Comparison of ENCODE assay signal across 1 cellular context in genomic region chr2:42336361-42336965, GRCh38.
TF ChIP-seq lines count a peak whose summit lies in the region.

No MANE protein-coding gene starts in this region.

TF ChIP-seq in HepG2, 621 proteins besides CTCF, POLR2A, EP300 and RAD21 (continued from another document and continues in another):
- no peak for TF ChIP-seq CEBPZ (IDR thresholded peaks at IDR 0.05; ENCODE audit: low read length)
- TF ChIP-seq ZFP36L2 (CRISPR knock-in tag; IDR thresholded peaks at IDR 0.05): no peak
- no peak for TF ChIP-seq PHB2 (IDR thresholded peaks at IDR 0.05; ENCODE audit: partially characterized antibody)
- no peak for TF ChIP-seq PBX2 (CRISPR knock-in tag; IDR thresholded peaks at IDR 0.05)
- TF ChIP-seq ZNF563 (CRISPR knock-in tag; IDR thresholded peaks at IDR 0.05): no peak
- TF ChIP-seq ZNF776 (CRISPR knock-in tag; IDR thresholded peaks at IDR 0.05): no peak
- TF ChIP-seq PLRG1 (conservative IDR thresholded peaks at IDR 0.05): no peak
- TF ChIP-seq, protein P1, sequence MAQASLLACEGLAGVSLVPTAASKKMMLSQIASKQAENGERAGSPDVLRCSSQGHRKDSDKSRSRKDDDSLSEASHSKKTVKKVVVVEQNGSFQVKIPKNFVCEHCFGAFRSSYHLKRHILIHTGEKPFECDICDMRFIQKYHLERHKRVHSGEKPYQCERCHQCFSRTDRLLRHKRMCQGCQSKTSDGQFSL (CRISPR knock-in tag; IDR thresholded peaks at IDR 0.05): 0 out of 2 replicates have a peak, but pooled peaks have one; percentile 18
- TF ChIP-seq MTF2 (CRISPR knock-in tag; IDR thresholded peaks at IDR 0.05; ENCODE audit: borderline replicate concordance): no peak
- no peak for TF ChIP-seq CREBL2 (CRISPR knock-in tag; IDR thresholded peaks at IDR 0.05; ENCODE audit: borderline replicate concordance)
- no peak for TF ChIP-seq SIN3B (IDR thresholded peaks at IDR 0.05; ENCODE audit: low read length)
- no peak for TF ChIP-seq HIC2 (CRISPR knock-in tag; IDR thresholded peaks at IDR 0.05; ENCODE audit: low read depth)
- TF ChIP-seq HOXA9 (CRISPR knock-in tag; IDR thresholded peaks at IDR 0.05; ENCODE audit: borderline replicate concordance): 0 out of 2 replicates have a peak, but pooled peaks have one; percentile 45
- TF ChIP-seq CC2D1A (CRISPR knock-in tag; IDR thresholded peaks at IDR 0.05): no peak
- no peak for TF ChIP-seq ZNF724P (CRISPR knock-in tag; IDR thresholded peaks at IDR 0.05; ENCODE audit: borderline replicate concordance)
- TF ChIP-seq ZNF460 (CRISPR knock-in tag; IDR thresholded peaks at IDR 0.05; ENCODE audit: borderline replicate concordance): no peak
- no peak for TF ChIP-seq SMC3 (IDR thresholded peaks at IDR 0.05; ENCODE audit: low read length)
- TF ChIP-seq IKZF5 (CRISPR knock-in tag; IDR thresholded peaks at IDR 0.05): peak; percentile 57
- no peak for TF ChIP-seq ZNF331 (CRISPR knock-in tag; IDR thresholded peaks at IDR 0.05)
- peak; percentile 52; the same call in 1 of the 2 replicates for TF ChIP-seq ZNF841 (CRISPR knock-in tag; IDR thresholded peaks at IDR 0.05; ENCODE audit: borderline replicate concordance)
- no peak for TF ChIP-seq SMYD3 (CRISPR knock-in tag; IDR thresholded peaks at IDR 0.05)
- no peak for TF ChIP-seq FOXJ3 (CRISPR knock-in tag; IDR thresholded peaks at IDR 0.05; ENCODE audit: borderline replicate concordance)
- TF ChIP-seq NCOA2 (CRISPR knock-in tag; IDR thresholded peaks at IDR 0.05): peak; percentile 30; the same call in 1 of the 2 replicates
- TF ChIP-seq SNRNP70 (IDR thresholded peaks at IDR 0.05; ENCODE audit: low read depth, low read length): no peak
- peak; percentile 77; the same call in 1 of the 2 replicates for TF ChIP-seq PAF1 (CRISPR knock-in tag; IDR thresholded peaks at IDR 0.05)
- TF ChIP-seq MED1 (CRISPR knock-in tag; IDR thresholded peaks at IDR 0.05): no peak
- no peak for TF ChIP-seq RCOR2 (CRISPR knock-in tag; IDR thresholded peaks at IDR 0.05)
- 0 out of 2 replicates have a peak, but pooled peaks have one; percentile 24 for TF ChIP-seq ZFX (CRISPR knock-in tag; IDR thresholded peaks at IDR 0.05; ENCODE audit: low read depth)
- TF ChIP-seq MEIS1 (CRISPR knock-in tag; IDR thresholded peaks at IDR 0.05; ENCODE audit: borderline replicate concordance): no peak
- TF ChIP-seq YEATS2 (CRISPR knock-in tag; IDR thresholded peaks at IDR 0.05; ENCODE audit: borderline replicate concordance): no peak
- 0 out of 2 replicates have a peak, but pooled peaks have one; percentile 14 for TF ChIP-seq ZNF800 (CRISPR knock-in tag; IDR thresholded peaks at IDR 0.05)
- peak; percentile 10 for TF ChIP-seq TEAD3 (CRISPR knock-in tag; optimal IDR thresholded peaks at IDR 0.05; ENCODE audit: borderline replicate concordance)
- TF ChIP-seq RBM22 (optimal IDR thresholded peaks at IDR 0.05; ENCODE audit: low read length): peak; percentile 98
- TF ChIP-seq ZNF605 (CRISPR knock-in tag; IDR thresholded peaks at IDR 0.05): no peak; the same call in 1 of the 2 replicates
- no peak for TF ChIP-seq MATR3 (CRISPR knock-in tag; IDR thresholded peaks at IDR 0.05)
- TF ChIP-seq NFYB (CRISPR knock-in tag; IDR thresholded peaks at IDR 0.05): no peak
- TF ChIP-seq SNAI1 (CRISPR knock-in tag; IDR thresholded peaks at IDR 0.05; ENCODE audit: borderline replicate concordance): peak; percentile 70; the same call in 1 of the 2 replicates
- TF ChIP-seq, protein P2, sequence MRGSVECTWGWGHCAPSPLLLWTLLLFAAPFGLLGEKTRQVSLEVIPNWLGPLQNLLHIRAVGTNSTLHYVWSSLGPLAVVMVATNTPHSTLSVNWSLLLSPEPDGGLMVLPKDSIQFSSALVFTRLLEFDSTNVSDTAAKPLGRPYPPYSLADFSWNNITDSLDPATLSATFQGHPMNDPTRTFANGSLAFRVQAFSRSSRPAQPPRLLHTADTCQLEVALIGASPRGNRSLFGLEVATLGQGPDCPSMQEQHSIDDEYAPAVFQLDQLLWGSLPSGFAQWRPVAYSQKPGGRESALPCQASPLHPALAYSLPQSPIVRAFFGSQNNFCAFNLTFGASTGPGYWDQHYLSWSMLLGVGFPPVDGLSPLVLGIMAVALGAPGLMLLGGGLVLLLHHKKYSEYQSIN (CRISPR knock-in tag; IDR thresholded peaks at IDR 0.05; ENCODE audit: borderline replicate concordance): no peak
- TF ChIP-seq USF2 (IDR thresholded peaks at IDR 0.05; ENCODE audit: low read depth, low read length): no peak
- no peak for TF ChIP-seq USF2 (CRISPR knock-in tag; IDR thresholded peaks at IDR 0.05; ENCODE audit: borderline replicate concordance)
- no peak for TF ChIP-seq ZNF589 (CRISPR knock-in tag; conservative IDR thresholded peaks at IDR 0.05)
- no peak for TF ChIP-seq EHMT2 (IDR thresholded peaks at IDR 0.05; ENCODE audit: borderline replicate concordance, low read depth, low read length)
- TF ChIP-seq LCORL (IDR thresholded peaks at IDR 0.05): no peak
- no peak for TF ChIP-seq LCORL (CRISPR knock-in tag; IDR thresholded peaks at IDR 0.05)
- TF ChIP-seq HHEX (CRISPR knock-in tag; IDR thresholded peaks at IDR 0.05): no peak
- TF ChIP-seq, protein P3, sequence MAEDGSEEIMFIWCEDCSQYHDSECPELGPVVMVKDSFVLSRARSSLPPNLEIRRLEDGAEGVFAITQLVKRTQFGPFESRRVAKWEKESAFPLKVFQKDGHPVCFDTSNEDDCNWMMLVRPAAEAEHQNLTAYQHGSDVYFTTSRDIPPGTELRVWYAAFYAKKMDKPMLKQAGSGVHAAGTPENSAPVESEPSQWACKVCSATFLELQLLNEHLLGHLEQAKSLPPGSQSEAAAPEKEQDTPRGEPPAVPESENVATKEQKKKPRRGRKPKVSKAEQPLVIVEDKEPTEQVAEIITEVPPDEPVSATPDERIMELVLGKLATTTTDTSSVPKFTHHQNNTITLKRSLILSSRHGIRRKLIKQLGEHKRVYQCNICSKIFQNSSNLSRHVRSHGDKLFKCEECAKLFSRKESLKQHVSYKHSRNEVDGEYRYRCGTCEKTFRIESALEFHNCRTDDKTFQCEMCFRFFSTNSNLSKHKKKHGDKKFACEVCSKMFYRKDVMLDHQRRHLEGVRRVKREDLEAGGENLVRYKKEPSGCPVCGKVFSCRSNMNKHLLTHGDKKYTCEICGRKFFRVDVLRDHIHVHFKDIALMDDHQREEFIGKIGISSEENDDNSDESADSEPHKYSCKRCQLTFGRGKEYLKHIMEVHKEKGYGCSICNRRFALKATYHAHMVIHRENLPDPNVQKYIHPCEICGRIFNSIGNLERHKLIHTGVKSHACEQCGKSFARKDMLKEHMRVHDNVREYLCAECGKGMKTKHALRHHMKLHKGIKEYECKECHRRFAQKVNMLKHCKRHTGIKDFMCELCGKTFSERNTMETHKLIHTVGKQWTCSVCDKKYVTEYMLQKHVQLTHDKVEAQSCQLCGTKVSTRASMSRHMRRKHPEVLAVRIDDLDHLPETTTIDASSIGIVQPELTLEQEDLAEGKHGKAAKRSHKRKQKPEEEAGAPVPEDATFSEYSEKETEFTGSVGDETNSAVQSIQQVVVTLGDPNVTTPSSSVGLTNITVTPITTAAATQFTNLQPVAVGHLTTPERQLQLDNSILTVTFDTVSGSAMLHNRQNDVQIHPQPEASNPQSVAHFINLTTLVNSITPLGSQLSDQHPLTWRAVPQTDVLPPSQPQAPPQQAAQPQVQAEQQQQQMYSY (CRISPR knock-in tag; IDR thresholded peaks at IDR 0.05): 0 out of 2 replicates have a peak, but pooled peaks have one; percentile 26
- peak; percentile 43; the same call in 1 of the 2 replicates for TF ChIP-seq MEIS2 (CRISPR knock-in tag; IDR thresholded peaks at IDR 0.05)
- no peak for TF ChIP-seq ELF4 (CRISPR knock-in tag; IDR thresholded peaks at IDR 0.05; ENCODE audit: borderline replicate concordance)
- no peak for TF ChIP-seq MBNL3 (CRISPR knock-in tag; conservative IDR thresholded peaks at IDR 0.05)
- no peak for TF ChIP-seq CCAR2 (optimal IDR thresholded peaks at IDR 0.05; ENCODE audit: low read depth, low read length)
- TF ChIP-seq TP53 (CRISPR knock-in tag; conservative IDR thresholded peaks at IDR 0.05): no peak
- 0 out of 2 replicates have a peak, but pooled peaks have one; percentile 65 for TF ChIP-seq TGIF2 (CRISPR knock-in tag; IDR thresholded peaks at IDR 0.05)
- no peak for TF ChIP-seq ZBTB20 (CRISPR knock-in tag; IDR thresholded peaks at IDR 0.05; ENCODE audit: borderline replicate concordance, low read depth)
- TF ChIP-seq AGO2 (optimal IDR thresholded peaks at IDR 0.05; ENCODE audit: low read depth, low read length): no peak
- TF ChIP-seq HDAC6 (IDR thresholded peaks at IDR 0.05; ENCODE audit: low read depth, low read length): no peak
- no peak for TF ChIP-seq ZNF619 (CRISPR knock-in tag; IDR thresholded peaks at IDR 0.05)
